Comparison of ENCODE assay signal across 29 cellular contexts in the genomic region with DNA sequence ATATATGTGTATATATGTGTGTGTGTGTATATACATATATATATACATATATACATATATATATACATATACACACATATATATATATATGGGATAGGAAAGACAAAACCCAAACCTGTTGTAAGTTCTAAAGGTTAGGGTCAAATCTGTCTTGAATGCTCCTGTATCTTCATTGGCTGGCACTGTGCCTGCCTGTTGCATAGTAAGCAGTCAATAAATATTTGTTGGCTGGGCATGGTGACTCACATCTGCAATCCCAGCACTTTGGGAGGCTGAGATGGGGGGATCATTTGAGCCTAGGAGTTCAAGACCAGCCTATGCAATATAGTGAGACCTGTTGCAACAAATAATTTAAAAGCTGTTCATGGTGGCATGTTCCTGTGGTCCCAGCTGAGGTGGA.
DNase-seq lines count a peak whose midpoint lies in the region; ATAC-seq and TF ChIP-seq lines count a peak whose summit lies in the region.
"Had no signal": no experiment of that assay in that cellular context is flagged by ENCODE, and none has a peak within 500 bp of the region (broad histone marks: within the 10 kb centered on the region; RNA-seq: fewer than 3 reads in every experiment).

No MANE protein-coding gene starts in this region.

- H3K4me1 Mint-ChIP-seq in Calu3 (ENCODE audit: low read depth, unreplicated experiment), result peaks cover 38% of the 10 kb centered on the region
- peaks cover 8% of the 10 kb centered on the region for H3K4me1 Mint-ChIP-seq in activated CD4-positive, alpha-beta T cell treated with anti-CD3 and anti-CD28 coated beads for 36 hours
- peaks cover 54 to 56% of the 10 kb centered on the region in 2 experiments for H3K4me1 Mint-ChIP-seq in H9

- peak; percentile 27 for ATAC-seq in left lobe of liver
- ATAC-seq in GM18858 (IDR thresholded peaks at IDR 0.05; ENCODE audit: unreplicated experiment), result no peak
- no peak for ATAC-seq in gastroesophageal sphincter
- no peak for ATAC-seq in activated CD4-positive, alpha-beta T cell treated with anti-CD3 and anti-CD28 coated beads for 36 hours
- ATAC-seq: activated CD8-positive, alpha-beta T cell treated with anti-CD3 and anti-CD28 coated beads, Interleukin-2, amount 10 ng/mL, durations not matched to agents 7 days and 5 days; T-helper 17 cell had no signal

- no peak overlapping the region for H3K4me2 ChIP-seq in H9 (ENCODE audit: insufficient read depth, insufficient read length, low read length)

- H2BK12ac ChIP-seq in H9 (ENCODE audit: insufficient read length, low read depth, low read length), result no peak overlapping the region

- CTCF ChIA-PET in Calu3 (lab: Charles Lee), result no interaction called here
- CTCF ChIA-PET in activated CD4-positive, alpha-beta T cell treated with anti-CD3 and anti-CD28 coated beads for 36 hours (lab: Charles Lee), result no interaction called here

- H3T11ph ChIP-seq in H9 (ENCODE audit: low read length), result no peak overlapping the region

- no TSS peak for BruUV-seq in Calu3 (replicated peaks; lab: Mats Ljungman, UMichigan)

- POLR2A ChIA-PET in activated CD4-positive, alpha-beta T cell treated with anti-CD3 and anti-CD28 coated beads for 36 hours (lab: Charles Lee), result no interaction called here

- no peak for TF ChIP-seq CTCF in Calu3 (IDR thresholded peaks at IDR 0.05; ENCODE audit: unreplicated experiment)
- TF ChIP-seq CTCF in cardiac fibroblast (IDR thresholded peaks at IDR 0.05; ENCODE audit: low read depth, low read length), result no peak
- no peak for TF ChIP-seq CTCF in gastroesophageal sphincter (IDR thresholded peaks at IDR 0.05)
- no peak for TF ChIP-seq CTCF in H9 (conservative IDR thresholded peaks at IDR 0.05)

- no peak overlapping the region for H3K4me3 Mint-ChIP-seq in Calu3 (ENCODE audit: low read depth, unreplicated experiment)
- H3K4me3 Mint-ChIP-seq in activated CD4-positive, alpha-beta T cell treated with anti-CD3 and anti-CD28 coated beads for 36 hours, result no peak overlapping the region
- H3K4me3 Mint-ChIP-seq in H9, result no peak overlapping the region
- H3K4me3 Mint-ChIP-seq: activated CD8-positive, alpha-beta T cell treated with anti-CD3 and anti-CD28 coated beads, Interleukin-2, amount 10 ng/mL, durations not matched to agents 7 days and 5 days; activated naive CD8-positive, alpha-beta T cell; CD4-positive, alpha-beta T cell; central memory CD8-positive, alpha-beta T cell; IgD-negative memory B cell; neural crest cell; T-helper 17 cell had no signal

- H3K27ac Mint-ChIP-seq in Calu3 (ENCODE audit: unreplicated experiment) (no peak overlapping the region), H9 (no peak overlapping the region)
- no peak overlapping the region for H3K27ac Mint-ChIP-seq in activated CD4-positive, alpha-beta T cell treated with anti-CD3 and anti-CD28 coated beads for 36 hours
- H3K27ac Mint-ChIP-seq: activated CD8-positive, alpha-beta T cell treated with anti-CD3 and anti-CD28 coated beads, Interleukin-2, amount 10 ng/mL, durations not matched to agents 7 days and 5 days; activated naive CD8-positive, alpha-beta T cell; CD4-positive, alpha-beta T cell; T-helper 17 cell had no signal

- no peak overlapping the region for H2BK120ac ChIP-seq in H9 (ENCODE audit: low read depth, low read length, poor library complexity, severe bottlenecking)

- H4K20me1 ChIP-seq in H9 (ENCODE audit: control insufficient read depth, insufficient read depth, insufficient read length), result no peaks in the 10 kb centered on the region

- H3K4me3 ChIP-seq in cardiac fibroblast (replicated peaks in 1 of 2; ENCODE audit: low read depth in 2 of 2, low read length in 2 of 2) (no peak overlapping the region), gastroesophageal sphincter (no peak overlapping the region)
- H3K4me3 ChIP-seq: sigmoid colon, vagina had no signal

- DNase-seq in Calu3, result peak; percentile 12
- peak; percentile 39 for DNase-seq in HCEC 1CT
- DNase-seq in cardiac fibroblast (ENCODE audit: low read depth in 2 of 2), result peak; percentile 48 to 63
- DNase-seq in left lobe of liver (ENCODE audit: low spot score), result peak; percentile 75
- DNase-seq in activated CD4-positive, alpha-beta T cell treated with anti-CD3 and anti-CD28 coated beads for 36 hours, result no peak
- no peak for DNase-seq in H9
- DNase-seq: activated CD8-positive, alpha-beta T cell treated with anti-CD3 and anti-CD28 coated beads, Interleukin-2, amount 10 ng/mL, durations not matched to agents 7 days and 5 days; activated effector memory CD4-positive, alpha-beta T cell treated with Interleukin-2 at 50 U/mL for 16 hours; activated T-cell treated with anti-CD3 and anti-CD28 coated beads for 4 hours; anterior cingulate cortex; CD4-positive, alpha-beta T cell; DMS 273 treated with DMSO at 0.1 percent for 48 hours; kidney; mammary epithelial cell; NCI-H2081; NCI-H82; sigmoid colon; stimulated activated CD4-positive, alpha-beta T cell treated with anti-CD3 and anti-CD28 coated beads, Interleukin-15, amount 100 ng/mL, for 24 hours; stimulated activated naive CD4-positive, alpha-beta T cell treated with Interleukin-2 at 50 U/mL for 16 hours; T-helper 17 cell had no signal

- H3K9ac ChIP-seq in H9 (ENCODE audit: extremely low read depth, insufficient read length, low read length), result no peak overlapping the region
- H3K9ac ChIP-seq: parathyroid adenoma had no signal

- H2AK5ac ChIP-seq in H9 (ENCODE audit: insufficient read length, low read length), result no peak overlapping the region

- H3K27me3 Mint-ChIP-seq in Calu3 (ENCODE audit: unreplicated experiment) (no peaks in the 10 kb centered on the region), H9 (ENCODE audit: low read depth) (peaks cover 2% of the 10 kb centered on the region; the same call in 1 of the 2 replicates)
- H3K27me3 Mint-ChIP-seq in activated CD4-positive, alpha-beta T cell treated with anti-CD3 and anti-CD28 coated beads for 36 hours, result peaks cover 20% of the 10 kb centered on the region

- H2BK20ac ChIP-seq in H9 (ENCODE audit: low read depth, low read length, poor library complexity, severe bottlenecking), result no peak overlapping the region

- H3K23ac ChIP-seq in H9 (ENCODE audit: insufficient read length, low read depth, low read length), result no peak overlapping the region

- H3K14ac ChIP-seq in H9 (ENCODE audit: insufficient read depth, low read length), result no peak overlapping the region; the same call in 1 of the 2 replicates

- H3K9me3 Mint-ChIP-seq in Calu3 (ENCODE audit: low read depth, unreplicated experiment), result no peaks in the 10 kb centered on the region
- no peaks in the 10 kb centered on the region for H3K9me3 Mint-ChIP-seq in activated CD4-positive, alpha-beta T cell treated with anti-CD3 and anti-CD28 coated beads for 36 hours (ENCODE audit: low read depth)
- no peaks in the 10 kb centered on the region; a peak in 1 of 5 replicates for H3K9me3 Mint-ChIP-seq in H9
- H3K9me3 Mint-ChIP-seq: CD4-positive, alpha-beta T cell; central memory CD8-positive, alpha-beta T cell; neural crest cell had no signal

- H3K23me2 ChIP-seq in H9 (ENCODE audit: insufficient read length, low read depth, low read length, poor library complexity, severe bottlenecking), result no peaks in the 10 kb centered on the region

- TF ChIP-seq POLR2A in gastroesophageal sphincter (IDR thresholded peaks at IDR 0.05), result no peak

- no peak overlapping the region for H2BK15ac ChIP-seq in H9 (ENCODE audit: low read depth, low read length)

- H3K79me2 ChIP-seq in H9 (ENCODE audit: insufficient read depth, low read length), result no peaks in the 10 kb centered on the region; the same call in 1 of the 2 replicates
- H3K79me2 ChIP-seq: parathyroid adenoma had no signal

- H3K79me1 ChIP-seq in H9 (ENCODE audit: insufficient read depth, low read depth, low read length, poor library complexity, severe bottlenecking), result no peaks in the 10 kb centered on the region

- no peak overlapping the region for H2BK5ac ChIP-seq in H9 (ENCODE audit: insufficient read length, low read length)

- intact Hi-C loops in Calu3 (cut with micrococcal nuclease; ENCODE audit: unreplicated experiment), result loop anchor here (2.0 to 5.0 kb wide), 2 partner anchors 24 to 48 kb away; no protein-coding TSS in a partner anchor
- intact Hi-C loops in activated CD4-positive, alpha-beta T cell treated with anti-CD3 and anti-CD28 coated beads for 36 hours (cut with DNase I, micrococcal nuclease), result loop anchor here in 1 of 2 experiments (5.0 kb wide), 1 partner anchor 397 kb away; no protein-coding TSS in a partner anchor

- no peak overlapping the region for H3K56ac ChIP-seq in H9 (ENCODE audit: insufficient read length, low read depth, low read length)

- no peak overlapping the region for H4K8ac ChIP-seq in H9 (replicated peaks; ENCODE audit: insufficient read length, low read depth, low read length)

- H3K27ac ChIP-seq in gastroesophageal sphincter (no peak overlapping the region), H9 (ENCODE audit: insufficient read length, low read depth, low read length) (no peak overlapping the region)
- H3K27ac ChIP-seq: parathyroid adenoma, RWPE1, vagina had no signal

- no peak overlapping the region for H4K91ac ChIP-seq in H9 (ENCODE audit: insufficient read length, low read depth, low read length)

- no peak overlapping the region for H3K4ac ChIP-seq in H9 (ENCODE audit: low read depth, low read length)

- H2AFZ ChIP-seq in H9 (ENCODE audit: low read length), result no peak overlapping the region
- H2AFZ ChIP-seq: parathyroid adenoma had no signal

- H3K4me1 ChIP-seq in gastroesophageal sphincter (peaks cover 0 to 48% (median 12%) of the 10 kb centered on the region in 3 donors), H9 (ENCODE audit: insufficient read depth, low read length) (peaks cover 21% of the 10 kb centered on the region)
- H3K4me1 ChIP-seq: parathyroid adenoma had no signal

- no peaks in the 10 kb centered on the region for H3K27me3 ChIP-seq in gastroesophageal sphincter
- no peaks in the 10 kb centered on the region for H3K27me3 ChIP-seq in H9 (ENCODE audit: insufficient read depth, low read length)
- H3K27me3 ChIP-seq: sigmoid colon, vagina had no signal

- H3K9me3 ChIP-seq in gastroesophageal sphincter, result no peaks in the 10 kb centered on the region
- no peaks in the 10 kb centered on the region for H3K9me3 ChIP-seq in H9 (ENCODE audit: control insufficient read depth, low read depth, low read length)
- H3K9me3 ChIP-seq: sigmoid colon, vagina had no signal

- no peak overlapping the region for H4K5ac ChIP-seq in H9 (ENCODE audit: insufficient read length, low read depth, low read length)

- H3K18ac ChIP-seq in H9 (ENCODE audit: insufficient read length, low read depth, low read length), result no peak overlapping the region

- no peak for TF ChIP-seq EP300 in gastroesophageal sphincter (IDR thresholded peaks at IDR 0.05)

- H3K36me3 ChIP-seq in gastroesophageal sphincter, result peaks cover 0 to 44% of the 10 kb centered on the region in 2 donors
- H3K36me3 ChIP-seq: vagina had no signal

- H3K36me3 Mint-ChIP-seq in Calu3 (ENCODE audit: insufficient read depth, unreplicated experiment) (no peaks in the 10 kb centered on the region), H9 (ENCODE audit: insufficient read depth in 1 of 3, low read depth in 3 of 3) (peaks cover 11 to 21% (median 20%) of the 10 kb centered on the region in 3 experiments; a peak in 6 of 7 replicates)
- H3K36me3 Mint-ChIP-seq in activated CD4-positive, alpha-beta T cell treated with anti-CD3 and anti-CD28 coated beads for 36 hours (ENCODE audit: low read depth), result no peaks in the 10 kb centered on the region
- H3K36me3 Mint-ChIP-seq: activated naive CD8-positive, alpha-beta T cell; IgD-negative memory B cell had no signal

Comparison
In these comparisons a context has a peak if more than half of its experiments do, and no peak if none do; other contexts are left out.
1. DNase-seq: peak in Calu3 (single experiment), HCEC 1CT (single experiment), cardiac fibroblast (2 of 2) and left lobe of liver (single experiment); none in activated CD4-positive, alpha-beta T cell treated with anti-CD3 and anti-CD28 coated beads for 36 hours (single experiment) and H9 (single experiment).